31 cellular contexts compared by ENCODE assay signal in genomic region chr2:62811972-62812371, GRCh38.
"Had no signal": no experiment of that assay in that cellular context is flagged by ENCODE, and none has a peak within 500 bp of the region (broad histone marks: within the 10 kb centered on the region; RNA-seq: fewer than 3 reads in every experiment).

No MANE protein-coding gene starts in this region.

- H3K9me3 Mint-ChIP-seq: natural killer cell treated with Interleukin-12 subunit alpha and Interleukin-12 subunit beta and Interleukin-15 and Interleukin-18, amount 100 ng/mL, for 72 hours had no signal

- ATAC-seq: foreskin keratinocyte; gastroesophageal sphincter; heart right ventricle; left cardiac atrium; left lung; mucosa of descending colon; natural killer cell treated with Interleukin-12 subunit alpha and Interleukin-12 subunit beta and Interleukin-15 and Interleukin-18, amount 100 ng/mL, for 72 hours; pancreas; sciatic nerve had no signal

- H3K4me1 ChIP-seq: left lung, pancreas had no signal

- FAIRE-seq: endothelial cell of umbilical vein, islet of Langerhans, pancreas had no signal

- H3K4me3 Mint-ChIP-seq: mesothelial cell of epicardium; naive B cell; natural killer cell treated with Interleukin-12 subunit alpha and Interleukin-12 subunit beta and Interleukin-15 and Interleukin-18, amount 100 ng/mL, for 72 hours; neural crest cell had no signal

- H3K27me3 Mint-ChIP-seq: naive B cell; natural killer cell treated with Interleukin-12 subunit alpha and Interleukin-12 subunit beta and Interleukin-15 and Interleukin-18, amount 100 ng/mL, for 72 hours; progenitor cell of endocrine pancreas had no signal

- DNase-seq: dorsolateral prefrontal cortex; effector memory CD4-positive, alpha-beta T cell; foreskin keratinocyte; heart right ventricle; hippocampal formation; left cardiac atrium; left lung; mesenchymal stem cell; mucosa of descending colon; naive B cell; pancreas; stimulated activated CD4-positive, alpha-beta T cell treated with anti-CD3 and anti-CD28 coated beads, Interleukin-12 subunit alpha, Interleukin-12 subunit beta, amount 100 ng/mL, for 4 hours; stimulated activated CD4-positive, alpha-beta T cell treated with anti-CD3 and anti-CD28 coated beads, Interleukin-1b, Interleukin-23, amount 100 ng/mL, for 48 hours; stimulated activated CD4-positive, alpha-beta T cell treated with anti-CD3 and anti-CD28 coated beads, Interleukin-4, amount 100 ng/mL, for 1 hour; stimulated activated CD8-positive, alpha-beta memory T cell treated with anti-CD3 and anti-CD28 coated beads, Interleukin-4, amount 100 ng/mL, for 48 hours; stimulated activated naive CD4-positive, alpha-beta T cell treated with Interleukin-2 at 50 U/mL for 16 hours; stomach; thyroid gland; trophoblast cell had no signal

- H3K4me1 Mint-ChIP-seq: mesothelial cell of epicardium, neural crest cell had no signal

- H3K9me3 ChIP-seq: gastroesophageal sphincter, mucosa of descending colon, neutrophil, pancreas, thyroid gland, vagina had no signal

- H3K4me2 ChIP-seq: smooth muscle cell had no signal

- H3K27ac Mint-ChIP-seq: mesothelial cell of epicardium; natural killer cell treated with Interleukin-12 subunit alpha and Interleukin-12 subunit beta and Interleukin-15 and Interleukin-18, amount 100 ng/mL, for 72 hours; progenitor cell of endocrine pancreas had no signal

- H3K4me3 ChIP-seq: dorsolateral prefrontal cortex, esophagus muscularis mucosa, gastroesophageal sphincter, heart right ventricle, left lung, mucosa of descending colon, pancreas, smooth muscle cell, stomach, thyroid gland, vagina had no signal

- H3K27ac ChIP-seq: dorsolateral prefrontal cortex, esophagus muscularis mucosa, foreskin keratinocyte, gastroesophageal sphincter, heart right ventricle, left lung, neutrophil, pancreas, stomach, thyroid gland, vagina had no signal

- H3K27me3 ChIP-seq: dorsolateral prefrontal cortex, esophagus muscularis mucosa, foreskin keratinocyte, gastroesophageal sphincter, heart right ventricle, left lung, neutrophil, pancreas, stomach, thyroid gland, vagina had no signal

- H3K36me3 ChIP-seq: left lung, neutrophil, pancreas, thyroid gland, vagina had no signal
